Comparison of ENCODE assay signal across 8 cellular contexts in genomic region chr2:66574701-66575624, GRCh38.
DNase-seq lines count a peak whose midpoint lies in the region; ATAC-seq lines count a peak whose summit lies in the region.

No MANE protein-coding gene starts in this region.

- H3K27me3 ChIP-seq in ACC112 (ENCODE audit: insufficient read depth, low read length) (peaks cover 30% of the 10 kb centered on the region), HAP-1 (ENCODE audit: low read depth) (peaks cover 27% of the 10 kb centered on the region)

- peak; percentile 74 to 84 for DNase-seq in HAP-1 (ENCODE audit: low spot score in 2 of 2)
- DNase-seq in NCI-H526 (lab: John Stamatoyannopoulos, UW): peak; percentile 68 to 77
- peak; percentile 62 to 74 for DNase-seq in T47D (ENCODE audit: low read depth in 1 of 2, low spot score in 1 of 2)
- peak; percentile 70 for DNase-seq in iPS-NIHi7 (ENCODE audit: extremely low spot score)
- peak; percentile 83 for DNase-seq in sciatic nerve (ENCODE audit: low spot score)
- no peak for DNase-seq in GM19238 (ENCODE audit: insufficient read length, low spot score)

- no peaks in the 10 kb centered on the region for H3K9me3 ChIP-seq in HAP-1

- peak overlapping the region; percentile 78 for H3K4me3 ChIP-seq in ACC112 (ENCODE audit: low read depth, low read length)
- H3K4me3 ChIP-seq in HAP-1: peak overlapping the region; percentile 27

- ATAC-seq in sciatic nerve (peak; percentile 74), HG03378 (IDR thresholded peaks at IDR 0.05; ENCODE audit: unreplicated experiment) (no peak)

- in situ Hi-C loops in HAP-1 (cut with MboI; ENCODE audit: low sequenced_read_pairs) (loop anchor here (5.0 to 25.0 kb wide), 2 partner anchors 148 to 938 kb away; no protein-coding TSS in a partner anchor), T47D (cut with HindIII; ENCODE audit: low pct_unique_long_range_greater_than_20kb, low sequenced_read_pairs) (no loop called here)

- H2AFZ ChIP-seq in ACC112 (ENCODE audit: low read length, unreplicated experiment): peak overlapping the region; percentile 69

- peak overlapping the region; percentile 62 for H3K27ac ChIP-seq in ACC112 (ENCODE audit: low read depth, low read length)

- intact Hi-C loops in sciatic nerve (cut with DNase I): no loop called here

- H3K4me1 ChIP-seq in ACC112 (ENCODE audit: control insufficient read depth, insufficient read depth, low read length, unreplicated experiment): no peaks in the 10 kb centered on the region
- peaks cover 11% of the 10 kb centered on the region for H3K4me1 ChIP-seq in HAP-1

- no peaks in the 10 kb centered on the region for H3K79me2 ChIP-seq in ACC112 (ENCODE audit: control insufficient read depth, insufficient read depth, low read length, unreplicated experiment)

- H3K36me3 ChIP-seq in ACC112 (ENCODE audit: insufficient read depth, low read length): no peaks in the 10 kb centered on the region
- H3K36me3 ChIP-seq in HAP-1 (replicated peaks): no peaks in the 10 kb centered on the region
